ENCODE assay signal across 8 cellular contexts in the genomic region with DNA sequence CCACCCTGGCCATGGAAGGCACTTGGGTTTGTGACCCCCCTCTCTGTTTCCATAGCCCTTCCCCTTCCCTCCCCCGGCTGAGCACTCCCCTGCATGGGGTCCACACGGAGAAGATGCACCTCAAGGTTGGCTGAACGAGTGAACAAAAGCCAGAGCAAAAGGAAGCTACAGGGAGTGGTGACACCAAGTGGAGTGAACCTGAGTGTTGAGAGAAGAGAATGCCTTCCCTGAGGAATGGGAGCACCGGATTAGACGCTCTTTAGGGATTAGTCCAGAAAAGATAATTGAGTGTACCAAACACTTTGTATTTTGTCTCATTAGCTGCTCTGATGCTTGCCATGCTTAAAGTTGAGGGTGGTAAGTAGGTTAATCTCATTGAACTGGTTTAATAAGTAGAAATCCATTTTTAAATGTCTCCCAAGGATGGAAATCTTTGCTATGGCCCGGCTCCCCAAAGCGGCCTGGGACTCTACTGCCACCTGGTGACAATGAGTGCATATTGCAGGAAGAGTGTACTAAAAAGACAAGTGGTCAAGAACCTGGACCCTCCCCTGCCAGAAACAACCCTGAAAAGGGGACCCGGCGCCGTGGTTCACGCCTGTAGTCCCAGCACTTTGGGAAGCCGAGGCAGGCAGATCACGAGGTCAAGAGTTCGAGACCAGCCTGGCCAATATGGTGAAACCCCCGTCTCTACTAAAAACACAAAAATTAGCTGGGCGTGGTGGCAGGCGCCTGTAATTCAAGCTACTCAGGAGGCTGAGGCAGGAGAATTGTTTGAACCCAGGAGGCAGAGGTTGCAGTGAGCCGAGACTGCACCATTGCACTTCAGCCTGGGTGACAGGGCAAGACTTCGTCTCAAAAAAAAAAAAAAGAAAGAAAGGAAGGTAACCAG.
DNase-seq lines count a peak whose midpoint lies in the region; ATAC-seq and TF ChIP-seq lines count a peak whose summit lies in the region.

No MANE protein-coding gene starts in this region.

- peak; percentile 25 for DNase-seq in ACHN
- DNase-seq in EL: peak; percentile 25
- peak; percentile 15 for DNase-seq in NCI-H774 (lab: John Stamatoyannopoulos, UW)
- no peak for DNase-seq in chondrocyte (ENCODE audit: low spot score)
- no peak for DNase-seq in progenitor cell of endocrine pancreas (ENCODE audit: low spot score, unreplicated experiment)
- no peak for DNase-seq in SW480 (ENCODE audit: low spot score)

- H3K4me1 Mint-ChIP-seq in chondrocyte (ENCODE audit: low read depth): no peaks in the 10 kb centered on the region
- H3K4me1 Mint-ChIP-seq in progenitor cell of endocrine pancreas (ENCODE audit: low read depth): no peaks in the 10 kb centered on the region

- H3K27me3 Mint-ChIP-seq in chondrocyte (ENCODE audit: low read depth) (peaks cover 19% of the 10 kb centered on the region), progenitor cell of endocrine pancreas (peaks cover 38% of the 10 kb centered on the region)

- ATAC-seq in GM21737 (IDR thresholded peaks at IDR 0.05; ENCODE audit: unreplicated experiment) (no peak), HG03354 (IDR thresholded peaks at IDR 0.05; ENCODE audit: poor library complexity, severe bottlenecking, unreplicated experiment) (no peak)

- H3K36me3 Mint-ChIP-seq in chondrocyte (ENCODE audit: low read depth) (no peaks in the 10 kb centered on the region), progenitor cell of endocrine pancreas (ENCODE audit: insufficient read depth) (no peaks in the 10 kb centered on the region)

- H3K9me3 Mint-ChIP-seq in chondrocyte (ENCODE audit: low read depth) (peaks cover 13% of the 10 kb centered on the region), progenitor cell of endocrine pancreas (ENCODE audit: low read depth) (no peaks in the 10 kb centered on the region)

- H3K27ac Mint-ChIP-seq in chondrocyte (ENCODE audit: unreplicated experiment): no peak overlapping the region
- H3K27ac Mint-ChIP-seq in progenitor cell of endocrine pancreas: no peak overlapping the region

- H3K4me3 Mint-ChIP-seq in chondrocyte (ENCODE audit: unreplicated experiment) (no peak overlapping the region), progenitor cell of endocrine pancreas (ENCODE audit: low read depth) (no peak overlapping the region)

- TF ChIP-seq CTCF in chondrocyte (IDR thresholded peaks at IDR 0.05) (peak; percentile 68), progenitor cell of endocrine pancreas (IDR thresholded peaks at IDR 0.05; ENCODE audit: unreplicated experiment) (peak; percentile 72)

- in situ Hi-C loops in ACHN (cut with HindIII; ENCODE audit: low pct_ligation_motif_present, low pct_unique_long_range_greater_than_20kb, low sequenced_read_pairs): no loop called here

Comparison
In these comparisons a context has a peak if more than half of its experiments do, and no peak if none do; other contexts are left out.
1. DNase-seq: peak in ACHN (single experiment), EL (single experiment) and NCI-H774 (single experiment); none in chondrocyte (single experiment), progenitor cell of endocrine pancreas (single experiment) and SW480 (single experiment).